In genomic region chr11:47726878-47727514, GRCh38 we compare ENCODE assay signal across 24 cellular contexts.
"Had no signal": no experiment of that assay in that cellular context is flagged by ENCODE, and none has a peak within 500 bp of the region (broad histone marks: within the 10 kb centered on the region; RNA-seq: fewer than 3 reads in every experiment).

No MANE protein-coding gene starts in this region.

- H3K4me1 ChIP-seq: psoas muscle, sigmoid colon, testis, vagina had no signal

- H3K27me3 ChIP-seq: sigmoid colon, testis, tibial nerve, upper lobe of right lung, vagina had no signal

- FAIRE-seq: endothelial cell of umbilical vein had no signal

- H3K27ac ChIP-seq: coronary artery, psoas muscle, sigmoid colon, skin epidermis, testis, tibial nerve, upper lobe of right lung, vagina had no signal

- H3K4me3 ChIP-seq: coronary artery, psoas muscle, sigmoid colon, skin epidermis, testis, tibial nerve, upper lobe of right lung, vagina had no signal

- DNase-seq: effector CD4-positive, alpha-beta T cell; endodermal cell; erythroblast; foreskin melanocyte; head of caudate nucleus; hippocampal formation; left ventricle myocardium superior; mammary epithelial cell; naive thymus-derived CD4-positive, alpha-beta T cell; nephron progenitor cell; retina; sigmoid colon; stimulated activated CD4-positive, alpha-beta T cell treated with anti-CD3 and anti-CD28 coated beads, Interleukin-2, amount 100 ng/mL, for 24 hours; stimulated activated CD4-positive, alpha-beta T cell treated with anti-CD3 and anti-CD28 coated beads, Interleukin-4, amount 100 ng/mL, for 4 hours; stimulated activated naive B cell treated with anti-CD40 and anti-IgM and Interleukin-4, amounts not matched to agents 10 μg/mL and 1 μg/mL and 100 μg/mL, for 72 hours; stimulated activated naive CD8-positive, alpha-beta T cell treated with anti-CD3 and anti-CD28 coated beads, Interleukin-15, amount 100 ng/mL, for 72 hours; testis; upper lobe of right lung had no signal

- ATAC-seq: left ventricle myocardium superior; naive thymus-derived CD4-positive, alpha-beta T cell; psoas muscle; stimulated activated naive B cell treated with anti-CD40 and anti-IgM and Interleukin-4, amounts not matched to agents 10 μg/mL and 1 μg/mL and 100 μg/mL, for 72 hours; stimulated activated naive CD8-positive, alpha-beta T cell treated with anti-CD3 and anti-CD28 coated beads, Interleukin-15, amount 100 ng/mL, for 72 hours; upper lobe of right lung had no signal

- H3K9me3 ChIP-seq: psoas muscle, sigmoid colon, testis, tibial nerve, upper lobe of right lung, vagina had no signal
